In genomic region chr14:23951590-23952143, GRCh38 we compare ENCODE assay signal across 12 cellular contexts. TPM values are rescaled to one million over a fixed set of nuclear protein-coding genes. Genes with fewer than 3 reads are reported as not detected.
DNase-seq lines count a peak whose midpoint lies in the region; ATAC-seq, FAIRE-seq and TF ChIP-seq lines count a peak whose summit lies in the region.
"Had no signal": no experiment of that assay in that cellular context is flagged by ENCODE, and none has a peak within 500 bp of the region (broad histone marks: within the 10 kb centered on the region; RNA-seq: fewer than 3 reads in every experiment).

No MANE protein-coding gene starts in this region.

- no TSS peak for BruUV-seq in HCT116 (replicated peaks; lab: Mats Ljungman, UMichigan)

- no peak overlapping the region for H3K4me3 ChIP-seq in HCT116 (replicated peaks in 1 of 2; ENCODE audit: low read depth in 1 of 2, low read length in 2 of 2)
- H3K4me3 ChIP-seq in endodermal cell (ENCODE audit: low read length): no peak overlapping the region
- no peak overlapping the region for H3K4me3 ChIP-seq in pancreas
- H3K4me3 ChIP-seq: SJCRH30 had no signal

- peaks cover 29% of the 10 kb centered on the region for H3K9me3 Mint-ChIP-seq in endodermal cell
- peaks cover 6% of the 10 kb centered on the region for H3K9me3 Mint-ChIP-seq in activated CD4-positive, alpha-beta memory T cell treated with anti-CD3 and anti-CD28 coated beads for 36 hours

- H3K27me3 ChIP-seq in HCT116 (ENCODE audit: insufficient read depth, low read length): no peaks in the 10 kb centered on the region
- H3K27me3 ChIP-seq in endodermal cell (ENCODE audit: control insufficient read depth, insufficient read depth, low read length, poor library complexity, severe bottlenecking): no peaks in the 10 kb centered on the region
- no peaks in the 10 kb centered on the region for H3K27me3 ChIP-seq in pancreas
- H3K27me3 ChIP-seq: SJCRH30 had no signal

- peak; percentile 25 for DNase-seq in NCI-H82 (lab: John Stamatoyannopoulos, UW)
- no peak for DNase-seq in NCI-H82 treated with DMSO at 0.1 percent for 48 hours (lab: John Stamatoyannopoulos, UW; ENCODE audit: unreplicated experiment)
- DNase-seq in HCT116 (ENCODE audit: low read depth, low spot score): no peak
- peak; percentile 67 for DNase-seq in endodermal cell
- DNase-seq in pancreas: peak; percentile 57 to 76 (median 71)
- DNase-seq in activated CD4-positive, alpha-beta memory T cell treated with anti-CD3 and anti-CD28 coated beads for 36 hours: no peak
- no peak for DNase-seq in CD1c-positive myeloid dendritic cell (ENCODE audit: extremely low spot score)
- DNase-seq: activated CD4-positive, CD25-positive, alpha-beta regulatory T cell treated with anti-CD3 and anti-CD28 coated beads, Interleukin-2, amount 50 U/mL, for 72 hours; activated naive CD4-positive, alpha-beta T cell treated with anti-CD3 and anti-CD28 coated beads for 36 hours; NCI-H226; SJCRH30 had no signal

- H3K79me2 ChIP-seq in HCT116 (ENCODE audit: insufficient read depth, low read length): no peaks in the 10 kb centered on the region; the same call in 1 of the 2 replicates

- peaks cover 15% of the 10 kb centered on the region for H3K36me3 Mint-ChIP-seq in endodermal cell (ENCODE audit: low read depth)
- H3K36me3 Mint-ChIP-seq in activated CD4-positive, alpha-beta memory T cell treated with anti-CD3 and anti-CD28 coated beads for 36 hours: peaks cover 6% of the 10 kb centered on the region

- H3K27ac ChIP-seq in HCT116 (ENCODE audit: low read depth, low read length): no peak overlapping the region
- H3K27ac ChIP-seq in endodermal cell (ENCODE audit: low read depth, low read length): no peak overlapping the region
- H3K27ac ChIP-seq in pancreas: no peak overlapping the region
- H3K27ac ChIP-seq: SJCRH30 had no signal

- peaks cover 12% of the 10 kb centered on the region for H3K4me1 Mint-ChIP-seq in endodermal cell
- H3K4me1 Mint-ChIP-seq in activated CD4-positive, alpha-beta memory T cell treated with anti-CD3 and anti-CD28 coated beads for 36 hours (ENCODE audit: low read depth): peaks cover 30% of the 10 kb centered on the region

- H3K9me2 ChIP-seq in HCT116 (ENCODE audit: insufficient read depth): no peaks in the 10 kb centered on the region

- peaks cover 12% of the 10 kb centered on the region for H3K27me3 Mint-ChIP-seq in endodermal cell (ENCODE audit: insufficient read depth)
- H3K27me3 Mint-ChIP-seq in activated CD4-positive, alpha-beta memory T cell treated with anti-CD3 and anti-CD28 coated beads for 36 hours: no peaks in the 10 kb centered on the region

- ATAC-seq in HCT116 (no peak), pancreas (peak; percentile 27 to 49 (median 38)), HG02642 (IDR thresholded peaks at IDR 0.05; ENCODE audit: poor library complexity, unreplicated experiment) (no peak)

- no peaks in the 10 kb centered on the region for H4K20me1 ChIP-seq in HCT116 (ENCODE audit: insufficient read depth)

- H3K4me1 ChIP-seq in HCT116 (ENCODE audit: control insufficient read depth in 1 of 2, insufficient read depth in 2 of 2, low read length in 2 of 2) (peaks cover 0 to 9% of the 10 kb centered on the region in 2 experiments; a peak in 2 of 4 replicates), endodermal cell (ENCODE audit: control insufficient read depth, insufficient read depth, low read length) (no peaks in the 10 kb centered on the region), pancreas (peaks cover 0 to 7% (median 0%) of the 10 kb centered on the region in 3 donors)
- H3K4me1 ChIP-seq: SJCRH30 had no signal

- RAD21 ChIA-PET in HCT116 (lab: Charles Lee; ENCODE audit: low non-redundant PET in 1 of 2, low total read pairs in 2 of 2, uncharacterized antibody in 2 of 2, unreplicated experiment in 2 of 2): no interaction called here

- TF ChIP-seq RAD21 in HCT116 (IDR thresholded peaks at IDR 0.05; ENCODE audit: low read depth): no peak

- H3K36me3 ChIP-seq in HCT116 (ENCODE audit: control insufficient read depth in 1 of 2, insufficient read depth in 2 of 2, low read length in 2 of 2) (no peaks in the 10 kb centered on the region), endodermal cell (ENCODE audit: control insufficient read depth, insufficient read depth, low read length) (no peaks in the 10 kb centered on the region), pancreas (no peaks in the 10 kb centered on the region)
- H3K36me3 ChIP-seq: SJCRH30 had no signal

- POLR2A ChIA-PET in HCT116 (lab: Charles Lee): no interaction called here
- POLR2A ChIA-PET in activated CD4-positive, alpha-beta memory T cell treated with anti-CD3 and anti-CD28 coated beads for 36 hours (lab: Charles Lee): no interaction called here

- intact Hi-C loops in HCT116 (cut with micrococcal nuclease) (loop anchor here (2.0 to 10.0 kb wide), 2 partner anchors 63 to 285 kb away; no protein-coding TSS in a partner anchor), pancreas (cut with DNase I) (no loop called here)
- intact Hi-C loops in activated CD4-positive, alpha-beta memory T cell treated with anti-CD3 and anti-CD28 coated beads for 36 hours (cut with micrococcal nuclease): no loop called here

- no peak overlapping the region for H3K9ac ChIP-seq in HCT116 (ENCODE audit: low read length)
- no peak overlapping the region for H3K9ac ChIP-seq in endodermal cell (ENCODE audit: extremely low read depth, low read length, poor library complexity, severe bottlenecking)

- no peak for FAIRE-seq in pancreas (lab: Jason Lieb, UNC)

- no peak overlapping the region for H3K27ac Mint-ChIP-seq in endodermal cell
- no peak overlapping the region for H3K27ac Mint-ChIP-seq in activated CD4-positive, alpha-beta memory T cell treated with anti-CD3 and anti-CD28 coated beads for 36 hours
- H3K27ac Mint-ChIP-seq: activated naive CD4-positive, alpha-beta T cell treated with anti-CD3 and anti-CD28 coated beads for 36 hours had no signal

- no peaks in the 10 kb centered on the region for H3K9me3 ChIP-seq in HCT116 (ENCODE audit: control insufficient read depth in 1 of 2, insufficient read depth in 1 of 2, low read depth in 1 of 2, low read length in 2 of 2)
- H3K9me3 ChIP-seq in endodermal cell (ENCODE audit: control insufficient read depth, low read length): peaks cover 26% of the 10 kb centered on the region
- H3K9me3 ChIP-seq in pancreas: no peaks in the 10 kb centered on the region
- H3K9me3 ChIP-seq: SJCRH30 had no signal

- TF ChIP-seq CTCF in HCT116 (IDR thresholded peaks at IDR 0.05 in 2 of 3, conservative IDR thresholded peaks at IDR 0.05 in 1 of 3; ENCODE audit: borderline replicate concordance in 1 of 3, insufficient read depth in 1 of 3, low read depth in 2 of 3, low read length in 2 of 3) (peak in 2 of 3 experiments; percentile 26 to 38; a peak in 2 of 6 replicates), endodermal cell (conservative IDR thresholded peaks at IDR 0.05) (peak; percentile 53), pancreas (IDR thresholded peaks at IDR 0.05) (no peak)

- CTCF ChIA-PET in HCT116 (lab: Charles Lee): interaction anchor here (1.5 kb wide), 1 partner anchor 320 kb away, joined by 6 read pairs; no protein-coding TSS in a partner anchor
- CTCF ChIA-PET in activated CD4-positive, alpha-beta memory T cell treated with anti-CD3 and anti-CD28 coated beads for 36 hours (lab: Charles Lee): interaction anchor here (1.2 to 4.2 kb wide), 2 partner anchors 319 to 363 kb away, joined by 5 to 23 read pairs; no protein-coding TSS in a partner anchor

- no peak overlapping the region for H3K4me3 Mint-ChIP-seq in endodermal cell
- no peak overlapping the region for H3K4me3 Mint-ChIP-seq in activated CD4-positive, alpha-beta memory T cell treated with anti-CD3 and anti-CD28 coated beads for 36 hours

- 81 to 83% methylated on average over 2 to 7 of the region's 7 CpGs for WGBS in endodermal cell (ENCODE audit: insufficient coverage in 1 of 2, insufficient read length in 1 of 2), 2 experiments
- WGBS in pancreas, 2 donors: 21 to 23% methylated on average over 7 of the region's 7 CpGs

- H2AFZ ChIP-seq in HCT116 (ENCODE audit: low read depth, low read length, poor library complexity, severe bottlenecking): no peak overlapping the region

- no peak overlapping the region for H3K4me2 ChIP-seq in HCT116 (ENCODE audit: low read length)

- no peak for TF ChIP-seq POLR2A in HCT116 (IDR thresholded peaks at IDR 0.05; ENCODE audit: borderline replicate concordance, extremely low read depth, insufficient read depth, insufficient read length)

TF ChIP-seq in HCT116, 20 proteins besides CTCF, POLR2A, EP300 and RAD21 (continues in another document):
- TF ChIP-seq EZH2phosphoT487 (IDR thresholded peaks at IDR 0.05; ENCODE audit: borderline replicate concordance) (no peak), JUND (IDR thresholded peaks at IDR 0.05) (no peak)

RNA-seq across cellular contexts. Expression of gene DHRS4, which starts 1.9 kb away (rescaled TPM):
- total RNA-seq in HCT116 (2021; ENCODE audit: unreplicated experiment): 21.8 TPM
- polyA plus RNA-seq in HCT116 (2012): 24.3 and 26.2 TPM in 2 replicates
- 10 to 100 TPM; 18.3 to 20.9 TPM for total RNA-seq in endodermal cell
- 13.4 TPM for polyA plus RNA-seq in endodermal cell (2013, experiment 1 of 2)
- polyA plus RNA-seq in endodermal cell (2013, experiment 2 of 2): 11.0 TPM
- total RNA-seq in pancreas: 10 to 100 TPM; 10.8 to 24.8 (median 12.7) TPM
- 10 to 100 TPM; 26.4 to 27.7 TPM for polyA plus RNA-seq in pancreas
- total RNA-seq in activated CD4-positive, alpha-beta memory T cell treated with anti-CD3 and anti-CD28 coated beads for 36 hours: 10 to 100 TPM; 25.7 to 27.0 TPM

RNA-seq across cellular contexts. Expression of gene DHRS4L2, which starts 37.1 kb away (rescaled TPM):
- total RNA-seq in HCT116 (2021; ENCODE audit: unreplicated experiment) (18.6 TPM), endodermal cell (10 to 100 TPM; 16.7 to 17.3 TPM), pancreas (10 to 100 TPM; 10.3 to 16.2 (median 11.5) TPM)
- 16.5 and 23.1 TPM in 2 replicates for polyA plus RNA-seq in HCT116 (2012)
- polyA plus RNA-seq in endodermal cell (2013, experiment 1 of 2): 12.6 TPM
- 11.5 TPM for polyA plus RNA-seq in endodermal cell (2013, experiment 2 of 2)
- polyA plus RNA-seq in pancreas: 10 to 100 TPM; 20.2 to 35.0 TPM
- total RNA-seq in activated CD4-positive, alpha-beta memory T cell treated with anti-CD3 and anti-CD28 coated beads for 36 hours: 10 to 100 TPM; 27.6 to 29.6 TPM

Comparison
In these comparisons a context has a peak if more than half of its experiments do, and no peak if none do; other contexts are left out.
1. DNase-seq: peak in NCI-H82 (single experiment), endodermal cell (single experiment) and pancreas (6 of 6); none in NCI-H82 treated with DMSO at 0.1 percent for 48 hours (single experiment), HCT116 (single experiment), activated CD4-positive, alpha-beta memory T cell treated with anti-CD3 and anti-CD28 coated beads for 36 hours (single experiment) and CD1c-positive myeloid dendritic cell (single experiment).
2. ATAC-seq: peak in pancreas (4 of 4); none in HCT116 (single experiment) and HG02642 (single experiment).
3. CTCF ChIP-seq: peak in HCT116 (2 of 3) and endodermal cell (single experiment); none in pancreas (0 of 4).